8 cellular contexts compared by ENCODE assay signal in genomic region chr20:46348972-46349741, GRCh38. TPM values are rescaled to one million over a fixed set of nuclear protein-coding genes. Genes with fewer than 3 reads are reported as not detected.
A peak's percentile ranks its signal among the peaks of the same experiment; 100 is the strongest.
DNase-seq lines count a peak whose midpoint lies in the region; ATAC-seq, FAIRE-seq and TF ChIP-seq lines count a peak whose summit lies in the region.

No MANE protein-coding gene starts in this region.

- peaks cover 32% of the 10 kb centered on the region for H3K36me3 Mint-ChIP-seq in activated naive CD4-positive, alpha-beta T cell treated with anti-CD3 and anti-CD28 coated beads, Interleukin-2, amount 10 ng/mL, durations not matched to agents 7 days and 5 days

- 0 out of 2 replicates have a peak, but pooled peaks cover 2% of the 10 kb centered on the region for H3F3A ChIP-seq in OCI-LY1 (ENCODE audit: insufficient read depth, low read length)

- H3K4me1 ChIP-seq in OCI-LY1 (ENCODE audit: insufficient read depth, low read length, severe bottlenecking) (peaks cover 19% of the 10 kb centered on the region), pancreas (no peaks in the 10 kb centered on the region)

- H4K20me1 ChIP-seq in OCI-LY1 (ENCODE audit: insufficient read depth, low read length): no peaks in the 10 kb centered on the region

- peaks cover 13% of the 10 kb centered on the region for H3K4me1 Mint-ChIP-seq in activated naive CD4-positive, alpha-beta T cell treated with anti-CD3 and anti-CD28 coated beads, Interleukin-2, amount 10 ng/mL, durations not matched to agents 7 days and 5 days

- no peaks in the 10 kb centered on the region for H3K9me2 ChIP-seq in OCI-LY1 (ENCODE audit: low read depth, low read length)

- no peak for FAIRE-seq in pancreas (lab: Jason Lieb, UNC)

- H3K4me2 ChIP-seq in OCI-LY1 (ENCODE audit: low read length): peak overlapping the region; percentile 7; the same call in 1 of the 2 replicates

- H3K4me3 ChIP-seq in OCI-LY1 (ENCODE audit: low read depth, low read length, poor library complexity, severe bottlenecking): no peak overlapping the region
- no peak overlapping the region for H3K4me3 ChIP-seq in pancreas

- no peak overlapping the region for H2AFZ ChIP-seq in OCI-LY1 (ENCODE audit: low read length)

- H3K27ac ChIP-seq in OCI-LY1 (ENCODE audit: low read depth, low read length, poor library complexity, severe bottlenecking) (peak overlapping the region; percentile 57), pancreas (no peak overlapping the region)

- 25 to 26% methylated on average over 14 of the region's 14 CpGs for WGBS in pancreas, 2 donors

- TF ChIP-seq CTCF in AG09319 (IDR thresholded peaks at IDR 0.05; ENCODE audit: low read depth, low read length) (peak; percentile 76), OCI-LY1 (IDR thresholded peaks at IDR 0.05; ENCODE audit: low read length) (peak; percentile 86), pancreas (IDR thresholded peaks at IDR 0.05) (peak; percentile 28 to 76 (median 68))

- ATAC-seq in GM21786 (IDR thresholded peaks at IDR 0.05; ENCODE audit: unreplicated experiment) (peak; percentile 19), pancreas (peak; percentile 49 to 92 (median 80)), GM21723 (IDR thresholded peaks at IDR 0.05; ENCODE audit: unreplicated experiment) (no peak), GM19023 (IDR thresholded peaks at IDR 0.05; ENCODE audit: unreplicated experiment) (no peak)

- H3K9ac ChIP-seq in OCI-LY1 (ENCODE audit: low read length): no peak overlapping the region; the same call in 1 of the 2 replicates

- intact Hi-C loops in pancreas (cut with DNase I): loop anchor here in 2 of 3 donors (5.0 to 10.0 kb wide), 3 partner anchors 42 to 217 kb away; partner anchors contain the start of gene CDH22 (in 1 of the 2)

- H3K27me3 ChIP-seq in OCI-LY1 (ENCODE audit: insufficient read depth, low read length) (no peaks in the 10 kb centered on the region), pancreas (no peaks in the 10 kb centered on the region)

- no peaks in the 10 kb centered on the region for H3K79me2 ChIP-seq in OCI-LY1 (ENCODE audit: insufficient read depth, low read length)

- H3K27ac Mint-ChIP-seq in activated naive CD4-positive, alpha-beta T cell treated with anti-CD3 and anti-CD28 coated beads, Interleukin-2, amount 10 ng/mL, durations not matched to agents 7 days and 5 days: no peak overlapping the region

- no peak overlapping the region for H3K4me3 Mint-ChIP-seq in activated naive CD4-positive, alpha-beta T cell treated with anti-CD3 and anti-CD28 coated beads, Interleukin-2, amount 10 ng/mL, durations not matched to agents 7 days and 5 days

- CTCF ChIA-PET in activated naive CD4-positive, alpha-beta T cell treated with anti-CD3 and anti-CD28 coated beads, Interleukin-2, amount 10 ng/mL, durations not matched to agents 7 days and 5 days (lab: Charles Lee): interaction anchor here (0.8 to 3.3 kb wide), 26 partner anchors 10 to 362 kb away, joined by 3 to 34 read pairs (median 4); partner anchors contain the start of gene ELMO2

- DNase-seq in AG09319 (ENCODE audit: extremely low read depth, low read depth): no peak
- peak; percentile 69 for DNase-seq in activated naive CD4-positive, alpha-beta T cell treated with anti-CD3 and anti-CD28 coated beads, Interleukin-2, amount 10 ng/mL, durations not matched to agents 7 days and 5 days
- peak; percentile 39 for DNase-seq in globus pallidus (ENCODE audit: low spot score)
- DNase-seq in pancreas: peak; percentile 45 to 84 (median 67)

- H3K9me3 ChIP-seq in OCI-LY1 (ENCODE audit: low read length) (no peaks in the 10 kb centered on the region), pancreas (no peaks in the 10 kb centered on the region)

- H3K9me3 Mint-ChIP-seq in activated naive CD4-positive, alpha-beta T cell treated with anti-CD3 and anti-CD28 coated beads, Interleukin-2, amount 10 ng/mL, durations not matched to agents 7 days and 5 days: no peaks in the 10 kb centered on the region

- peaks cover 9% of the 10 kb centered on the region; the same call in 1 of the 2 replicates for H3K36me3 ChIP-seq in OCI-LY1 (ENCODE audit: insufficient read depth, low read length)
- H3K36me3 ChIP-seq in pancreas: peaks cover 0 to 12% (median 3%) of the 10 kb centered on the region in 3 donors

- H3K27me3 Mint-ChIP-seq in activated naive CD4-positive, alpha-beta T cell treated with anti-CD3 and anti-CD28 coated beads, Interleukin-2, amount 10 ng/mL, durations not matched to agents 7 days and 5 days: peaks cover 7% of the 10 kb centered on the region

RNA-seq across cellular contexts. Expression of gene CDH22, which starts 40.9 kb away (rescaled TPM):
- 1 to 10 TPM in 5 of 6 donors, under 1 TPM in 1; 0.97 to 5.3 (median 2.3) TPM for total RNA-seq in pancreas
- polyA plus RNA-seq in pancreas: 10 to 100 TPM in 1 of 2 donors, 1 to 10 TPM in 1; 3.7 to 11.9 TPM

RNA-seq across cellular contexts. Expression of gene ELMO2, which starts 57.3 kb away (rescaled TPM):
- 10 to 100 TPM; 16.7 to 32.6 (median 27.7) TPM for total RNA-seq in pancreas
- polyA plus RNA-seq in pancreas: 10 to 100 TPM; 18.1 to 31.0 TPM

Comparison
In these comparisons a context has a peak if more than half of its experiments do, and no peak if none do; other contexts are left out.
1. ATAC-seq: peak in GM21786 (single experiment) and pancreas (4 of 4); none in GM21723 (single experiment) and GM19023 (single experiment).
2. Peak in every context shown above with its lines, with median percentiles within 50 percentile points of each other: CTCF ChIP-seq.